16 cellular contexts compared by ENCODE assay signal in the genomic region with DNA sequence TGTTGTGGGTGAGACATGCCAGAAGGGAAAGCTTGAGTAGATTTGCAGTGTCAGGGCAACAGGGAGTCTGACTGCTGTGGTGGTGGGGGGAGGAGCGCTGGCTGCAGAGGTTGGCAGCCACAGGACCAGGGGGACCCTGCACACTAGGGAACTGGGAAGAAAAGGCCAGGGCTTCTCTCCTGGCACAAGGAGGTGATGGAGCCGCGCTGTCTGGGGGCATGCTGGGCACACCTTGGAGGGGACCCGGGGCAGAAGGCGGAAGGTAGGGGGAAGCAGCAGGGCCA. TPM values are rescaled to one million over a fixed set of nuclear protein-coding genes. Genes with fewer than 3 reads are reported as not detected.
DNase-seq lines count a peak whose midpoint lies in the region; ATAC-seq and TF ChIP-seq lines count a peak whose summit lies in the region.
"Had no signal": no experiment of that assay in that cellular context is flagged by ENCODE, and none has a peak within 500 bp of the region (broad histone marks: within the 10 kb centered on the region; RNA-seq: fewer than 3 reads in every experiment).

No MANE protein-coding gene starts in this region.

- intact Hi-C loops in Right ventricle myocardium superior (cut with DNase I) (no loop called here), sigmoid colon (cut with DNase I) (no loop called here), aorta (cut with DNase I) (loop anchor here (5.0 kb wide), 2 partner anchors 34 to 49 kb away; no protein-coding TSS in a partner anchor)

- H3K27ac ChIP-seq in right atrium auricular region, result peak overlapping the region; percentile 85 to 87
- H3K27ac ChIP-seq in sigmoid colon, result peak overlapping the region; percentile 10 to 87 (median 84)
- peak overlapping the region; percentile 59 to 89 for H3K27ac ChIP-seq in aorta (ENCODE audit: low read depth in 1 of 2, low read length in 2 of 2)

- peak overlapping the region; percentile 39 for H3K4me3 Mint-ChIP-seq in endothelial cell (ENCODE audit: unreplicated experiment)
- H3K4me3 Mint-ChIP-seq in activated CD4-positive, alpha-beta T cell treated with anti-CD3 and anti-CD28 coated beads, Interleukin-2, amount 10 ng/mL, durations not matched to agents 7 days and 5 days, result no peak overlapping the region
- H3K4me3 Mint-ChIP-seq: naive thymus-derived CD8-positive, alpha-beta T cell had no signal

- H3K4me1 Mint-ChIP-seq in endothelial cell (ENCODE audit: unreplicated experiment), result peaks cover 3% of the 10 kb centered on the region
- H3K4me1 Mint-ChIP-seq in activated CD4-positive, alpha-beta T cell treated with anti-CD3 and anti-CD28 coated beads, Interleukin-2, amount 10 ng/mL, durations not matched to agents 7 days and 5 days, result no peaks in the 10 kb centered on the region

- peaks cover 49% of the 10 kb centered on the region for H3K36me3 ChIP-seq in right atrium auricular region
- peaks cover 18 to 71% (median 38%) of the 10 kb centered on the region in 4 donors for H3K36me3 ChIP-seq in sigmoid colon
- H3K36me3 ChIP-seq in aorta (ENCODE audit: control insufficient read depth in 1 of 2, insufficient read depth in 2 of 2, low read length in 1 of 2), result no peaks in the 10 kb centered on the region

- TF ChIP-seq CTCF in right atrium auricular region (IDR thresholded peaks at IDR 0.05) (no peak), endothelial cell (IDR thresholded peaks at IDR 0.05; ENCODE audit: unreplicated experiment) (no peak), sigmoid colon (IDR thresholded peaks at IDR 0.05) (no peak)

- no peak for ATAC-seq in Right ventricle myocardium superior (ENCODE audit: poor library complexity)
- ATAC-seq in aorta (ENCODE audit: low FRiP score), result no peak
- ATAC-seq in HG03571 (IDR thresholded peaks at IDR 0.05; ENCODE audit: unreplicated experiment), result no peak
- ATAC-seq: GM12878; naive thymus-derived CD8-positive, alpha-beta T cell had no signal

- H3K9me3 ChIP-seq in right atrium auricular region (no peaks in the 10 kb centered on the region), sigmoid colon (no peaks in the 10 kb centered on the region), aorta (ENCODE audit: control insufficient read depth, low read length) (no peaks in the 10 kb centered on the region)

- H3K4me3 ChIP-seq in right atrium auricular region (no peak overlapping the region), sigmoid colon (no peak overlapping the region), aorta (ENCODE audit: low read length in 2 of 2) (no peak overlapping the region)
- H3K4me3 ChIP-seq: GM12878, lung had no signal

- DNase-seq in right atrium auricular region (ENCODE audit: low spot score) (no peak), Right ventricle myocardium superior (no peak), endothelial cell (ENCODE audit: low spot score) (no peak), sigmoid colon (no peak), aorta (no peak), NCI-H1105 treated with DMSO at 0.1 percent for 48 hours (lab: John Stamatoyannopoulos, UW) (no peak)
- no peak for DNase-seq in activated CD4-positive, alpha-beta T cell treated with anti-CD3 and anti-CD28 coated beads, Interleukin-2, amount 10 ng/mL, durations not matched to agents 7 days and 5 days
- DNase-seq: activated CD4-positive, alpha-beta T cell treated with anti-CD3 and anti-CD28 coated beads, Interleukin-2, amount 50 U/mL, for 4 hours; anterior cingulate cortex; naive thymus-derived CD8-positive, alpha-beta T cell; NCI-H1694; stimulated activated CD4-positive, alpha-beta T cell treated with anti-CD3 and anti-CD28 coated beads, Interleukin-4, amount 100 ng/mL, for 4 hours had no signal

- H3K27me3 ChIP-seq in right atrium auricular region (no peaks in the 10 kb centered on the region), sigmoid colon (no peaks in the 10 kb centered on the region), aorta (ENCODE audit: control insufficient read depth in 1 of 2, insufficient read depth in 2 of 2, low read length in 1 of 2) (no peaks in the 10 kb centered on the region)

- CTCF ChIA-PET in activated CD4-positive, alpha-beta T cell treated with anti-CD3 and anti-CD28 coated beads, Interleukin-2, amount 10 ng/mL, durations not matched to agents 7 days and 5 days (lab: Charles Lee), result no interaction called here

- H3K4me1 ChIP-seq in right atrium auricular region (peaks cover 0 to 65% of the 10 kb centered on the region in 2 donors), sigmoid colon (peaks cover 0 to 51% (median 44%) of the 10 kb centered on the region in 4 donors), aorta (ENCODE audit: control insufficient read depth in 1 of 2, insufficient read depth in 2 of 2, low read length in 2 of 2) (no peaks in the 10 kb centered on the region)

- no peaks in the 10 kb centered on the region for H3K9me3 Mint-ChIP-seq in endothelial cell (ENCODE audit: unreplicated experiment)
- H3K9me3 Mint-ChIP-seq in activated CD4-positive, alpha-beta T cell treated with anti-CD3 and anti-CD28 coated beads, Interleukin-2, amount 10 ng/mL, durations not matched to agents 7 days and 5 days, result no peaks in the 10 kb centered on the region
- H3K9me3 Mint-ChIP-seq: naive thymus-derived CD8-positive, alpha-beta T cell had no signal

- 93 to 98% methylated on average over 5 of the region's 5 CpGs for WGBS in sigmoid colon, 2 donors
- 38 to 40% methylated on average over 5 of the region's 5 CpGs for WGBS in aorta, 2 donors

- no peak for TF ChIP-seq POLR2A in sigmoid colon (IDR thresholded peaks at IDR 0.05)

- H3K27me3 Mint-ChIP-seq in endothelial cell (ENCODE audit: unreplicated experiment), result peaks cover 27% of the 10 kb centered on the region
- no peaks in the 10 kb centered on the region for H3K27me3 Mint-ChIP-seq in activated CD4-positive, alpha-beta T cell treated with anti-CD3 and anti-CD28 coated beads, Interleukin-2, amount 10 ng/mL, durations not matched to agents 7 days and 5 days
- H3K27me3 Mint-ChIP-seq: naive thymus-derived CD8-positive, alpha-beta T cell had no signal

- H3K27ac Mint-ChIP-seq in endothelial cell (ENCODE audit: unreplicated experiment), result peak overlapping the region; percentile 7
- H3K27ac Mint-ChIP-seq in activated CD4-positive, alpha-beta T cell treated with anti-CD3 and anti-CD28 coated beads, Interleukin-2, amount 10 ng/mL, durations not matched to agents 7 days and 5 days, result no peak overlapping the region

- TF ChIP-seq EP300 in sigmoid colon (IDR thresholded peaks at IDR 0.05), result no peak

- POLR2A ChIA-PET in activated CD4-positive, alpha-beta T cell treated with anti-CD3 and anti-CD28 coated beads, Interleukin-2, amount 10 ng/mL, durations not matched to agents 7 days and 5 days (lab: Charles Lee), result no interaction called here

- H3K36me3 Mint-ChIP-seq in endothelial cell (ENCODE audit: low read depth, unreplicated experiment), result peaks cover 35% of the 10 kb centered on the region
- H3K36me3 Mint-ChIP-seq in activated CD4-positive, alpha-beta T cell treated with anti-CD3 and anti-CD28 coated beads, Interleukin-2, amount 10 ng/mL, durations not matched to agents 7 days and 5 days (ENCODE audit: low read depth), result peaks cover 17% of the 10 kb centered on the region

RNA-seq across cellular contexts. Expression of a gene that starts 13.9 kb away (rescaled TPM):
- under 1 TPM; 0.52 to 0.63 TPM for total RNA-seq in right atrium auricular region
- 0.27 TPM for total RNA-seq in Right ventricle myocardium superior
- total RNA-seq in endothelial cell (ENCODE audit: unreplicated experiment), result 1.6 TPM
- total RNA-seq in sigmoid colon, result not detected
- polyA plus RNA-seq in sigmoid colon, result under 1 TPM in 2 of 3 donors, not detected in 1; 0.46 to 0.73 TPM
- total RNA-seq in aorta, result 1 to 10 TPM in 1 of 2 donors, under 1 TPM in 1; 0.48 to 1.0 TPM
- polyA plus RNA-seq in aorta, result 1 to 10 TPM in 1 of 2 donors, not detected in 1; 1.0 TPM
- under 1 TPM; 0.32 to 0.42 TPM for total RNA-seq in activated CD4-positive, alpha-beta T cell treated with anti-CD3 and anti-CD28 coated beads, Interleukin-2, amount 10 ng/mL, durations not matched to agents 7 days and 5 days
- total RNA-seq: GM12878, SK-MEL-5 had no signal
- polyA plus RNA-seq: naive thymus-derived CD8-positive, alpha-beta T cell had no signal

RNA-seq across cellular contexts. Expression of a gene that starts 45.3 kb away (rescaled TPM):
- total RNA-seq in right atrium auricular region, result 10 to 100 TPM; 16.8 to 34.2 TPM
- 25.0 TPM for total RNA-seq in Right ventricle myocardium superior
- total RNA-seq in endothelial cell (ENCODE audit: unreplicated experiment), result 96.8 TPM
- total RNA-seq in sigmoid colon, result 10 to 100 TPM in 1 of 4 donors, 1 to 10 TPM in 3; 2.8 to 15.0 (median 5.1) TPM
- polyA plus RNA-seq in sigmoid colon, result 1 to 10 TPM in 1 of 3 donors, under 1 TPM in 2; under 0.01 to 9.1 (median 0.46) TPM
- 100 to 1,000 TPM; 376 to 423 TPM for total RNA-seq in aorta
- 100 to 1,000 TPM in 1 of 2 donors, 10 to 100 TPM in 1; 23.5 to 160 TPM for polyA plus RNA-seq in aorta
- not detected for total RNA-seq in activated CD4-positive, alpha-beta T cell treated with anti-CD3 and anti-CD28 coated beads, Interleukin-2, amount 10 ng/mL, durations not matched to agents 7 days and 5 days
- polyA plus RNA-seq: naive thymus-derived CD8-positive, alpha-beta T cell had no signal

Comparison
In these comparisons a context has a peak if more than half of its experiments do, and no peak if none do; other contexts are left out.
1. intact Hi-C loops: an anchor here in aorta (5.0 kb wide); none called in Right ventricle myocardium superior and sigmoid colon.